In genomic region chr16:70665806-70666735, GRCh38 we compare ENCODE assay signal across 1 cellular context.
TF ChIP-seq lines count a peak whose summit lies in the region.

No MANE protein-coding gene starts in this region.

TF ChIP-seq in IMR-90, 13 proteins besides CTCF, POLR2A, EP300 and RAD21:
- no peak for TF ChIP-seq MXI1 (IDR thresholded peaks at IDR 0.05; ENCODE audit: borderline replicate concordance, low read depth, low read length)
- no peak for TF ChIP-seq MAFK (IDR thresholded peaks at IDR 0.05; ENCODE audit: low read depth, low read length)
- no peak for TF ChIP-seq ELK1 (IDR thresholded peaks at IDR 0.05; ENCODE audit: borderline replicate concordance, low read depth, low read length)
- no peak for TF ChIP-seq FOS (IDR thresholded peaks at IDR 0.05; ENCODE audit: low read depth, low read length)
- no peak for TF ChIP-seq CHD1 (IDR thresholded peaks at IDR 0.05; ENCODE audit: low read depth, low read length)
- no peak for TF ChIP-seq NFE2L2 (IDR thresholded peaks at IDR 0.05; ENCODE audit: low read depth, low read length)
- TF ChIP-seq USF2 (IDR thresholded peaks at IDR 0.05; ENCODE audit: low read depth, low read length): no peak
- TF ChIP-seq RFX5 (IDR thresholded peaks at IDR 0.05; ENCODE audit: low read depth, low read length): no peak
- TF ChIP-seq RCOR1 (IDR thresholded peaks at IDR 0.05; ENCODE audit: insufficient replicate concordance, low read length): no peak
TF ChIP-seq in IMR-90: peak in this region for 0.
